Comparison of ENCODE assay signal across 33 cellular contexts in the genomic region with DNA sequence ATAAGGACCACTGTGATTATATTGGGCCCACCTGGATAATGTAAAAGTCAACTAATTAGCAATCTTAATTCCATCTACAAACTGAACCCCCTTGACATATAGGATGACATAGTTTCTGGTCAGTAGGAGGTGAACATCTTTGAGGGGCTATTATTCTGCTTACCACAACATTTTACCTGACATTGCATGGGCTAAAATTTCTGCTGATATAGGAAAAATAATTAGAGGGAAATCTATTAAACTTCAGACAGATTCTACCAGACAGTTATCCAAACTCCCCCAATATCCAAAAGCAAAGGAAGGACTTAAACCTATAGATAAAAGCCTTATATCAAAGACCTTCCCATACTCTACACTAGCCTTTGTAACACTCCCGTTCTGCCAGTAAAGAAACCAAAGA.
"Had no signal": no experiment of that assay in that cellular context is flagged by ENCODE, and none has a peak within 500 bp of the region (broad histone marks: within the 10 kb centered on the region; RNA-seq: fewer than 3 reads in every experiment).

No MANE protein-coding gene starts in this region.

- H3K27me3 ChIP-seq: ascending aorta, cardiac muscle cell had no signal

- FAIRE-seq: bronchial epithelial cell, TTC549 had no signal

- DNase-seq: activated B cell treated with CpG ODN at 0.5 μM for 24 hours; activated CD4-positive, alpha-beta memory T cell treated with anti-CD3 and anti-CD28 coated beads for 36 hours; activated CD4-positive, alpha-beta T cell treated with anti-CD3 and anti-CD28 coated beads for 4 hours; activated CD4-positive, alpha-beta T cell treated with anti-CD3 and anti-CD28 coated beads, Interleukin-2, amount 10 ng/mL, durations not matched to agents 24 days and 14 days; activated CD4-positive, alpha-beta T cell treated with anti-CD3 and anti-CD28 coated beads, Interleukin-2, amount 50 U/mL, for 1 hour; activated CD4-positive, alpha-beta T cell treated with anti-CD3 and anti-CD28 coated beads, Interleukin-2, amount 50 U/mL, for 4 hours; activated CD4-positive, CD25-positive, alpha-beta regulatory T cell treated with anti-CD3 and anti-CD28 coated beads, Interleukin-2, amount 50 U/mL, for 72 hours; activated CD8-positive, alpha-beta memory T cell treated with anti-CD3 and anti-CD28 coated beads, Interleukin-2, amount 50 U/mL, for 4 hours; activated CD8-positive, alpha-beta T cell treated with anti-CD3 and anti-CD28 coated beads for 36 hours; activated effector memory CD4-positive, alpha-beta T cell treated with anti-CD3 and anti-CD28 coated beads, Interleukin-2, amount 50 U/mL, for 16 hours; activated gamma-delta T cell treated with Interleukin-2 at 50 U/mL for 16 hours; activated naive CD4-positive, alpha-beta T cell; activated naive CD4-positive, alpha-beta T cell treated with anti-CD3 and anti-CD28 coated beads for 36 hours; activated naive CD4-positive, alpha-beta T cell treated with anti-CD3 and anti-CD28 coated beads, Interleukin-2, amount 50 U/mL, for 16 hours; activated naive CD8-positive, alpha-beta T cell treated with anti-CD3 and anti-CD28 coated beads, Interleukin-2, amount 10 ng/mL, durations not matched to agents 7 days and 5 days; activated naive CD8-positive, alpha-beta T cell treated with anti-CD3 and anti-CD28 coated beads, Interleukin-2, amount 50 U/mL, for 24 hours; activated T-cell treated with anti-CD3 and anti-CD28 coated beads for 4 hours; activated T-cell treated with anti-CD3 and anti-CD28 coated beads, Interleukin-2, amount 50 U/mL, for 1 hour; activated T-cell treated with anti-CD3 and anti-CD28 coated beads, Interleukin-2, amount 50 U/mL, for 4 hours; activated T-cell treated with anti-CD3 and anti-CD28 coated beads, Interleukin-2, amount 50 U/mL, for 72 hours; amygdala; anterior cingulate cortex; caudate nucleus; cerebellar nuclear complex; T-helper 17 cell; T-helper 9 cell had no signal

- ATAC-seq: activated CD8-positive, alpha-beta T cell treated with anti-CD3 and anti-CD28 coated beads for 36 hours; activated naive CD4-positive, alpha-beta T cell treated with anti-CD3 and anti-CD28 coated beads, Interleukin-2, amount 50 U/mL, for 72 hours; activated naive CD8-positive, alpha-beta T cell treated with anti-CD3 and anti-CD28 coated beads, Interleukin-2, amount 50 U/mL, for 24 hours; activated T-cell treated with anti-CD3 and anti-CD28 coated beads, Interleukin-2, amount 50 U/mL, for 4 hours; activated T-cell treated with anti-CD3 and anti-CD28 coated beads, Interleukin-2, amount 50 U/mL, for 72 hours; activated T-helper 17 cell treated with anti-CD3 and anti-CD28 coated beads, Interleukin-2, amount 50 U/mL, for 72 hours; T-helper 17 cell had no signal

- H3K27ac ChIP-seq: ascending aorta, cardiac muscle cell, VCaP had no signal

- H3K36me3 ChIP-seq: ascending aorta, cardiac muscle cell had no signal

- H3K9me3 ChIP-seq: ascending aorta had no signal

- H3K4me3 ChIP-seq: ascending aorta, cardiac muscle cell had no signal

- H3K4me1 ChIP-seq: ascending aorta had no signal
